Comparison of ENCODE assay signal across 9 cellular contexts in genomic region chr19:11203194-11204075, GRCh38. TPM values are rescaled to one million over a fixed set of nuclear protein-coding genes. Genes with fewer than 3 reads are reported as not detected.
DNase-seq lines count a peak whose midpoint lies in the region; ATAC-seq, FAIRE-seq and TF ChIP-seq lines count a peak whose summit lies in the region.
"Had no signal": no experiment of that assay in that cellular context is flagged by ENCODE, and none has a peak within 500 bp of the region (broad histone marks: within the 10 kb centered on the region; RNA-seq: fewer than 3 reads in every experiment).

No MANE protein-coding gene starts in this region.

- TF ChIP-seq RAD21 in SK-N-SH (IDR thresholded peaks at IDR 0.05; ENCODE audit: low read length) (peak; percentile 82), GM12878 (IDR thresholded peaks at IDR 0.05; ENCODE audit: insufficient read depth, low read depth, low read length) (peak; percentile 78)

- no peak overlapping the region for H3K4me3 ChIP-seq in AG04449 (ENCODE audit: low read depth, low read length)
- no peak overlapping the region for H3K4me3 ChIP-seq in SK-N-SH (ENCODE audit: low read depth in 2 of 2, low read length in 1 of 2)
- no peak overlapping the region for H3K4me3 ChIP-seq in GM12878
- H3K4me3 ChIP-seq in gastrocnemius medialis = peak overlapping the region; percentile 8 to 37 (median 30)

- 0 out of 2 replicates have a peak overlapping the region, but pooled peaks have one; percentile 67 for H2AFZ ChIP-seq in SK-N-SH (ENCODE audit: low read depth)
- no peak overlapping the region for H2AFZ ChIP-seq in GM12878 (ENCODE audit: control insufficient read depth, low read depth, low read length)

- DNase-seq in AG04449 (ENCODE audit: low read depth, low spot score) (peak; percentile 34), GM13977 (ENCODE audit: low spot score) (peak; percentile 84), SK-N-SH (peak; percentile 93), GM12878 (ENCODE audit: low read depth, low spot score) (no peak), hippocampal formation (lab: John Stamatoyannopoulos, UW) (peak; percentile 41 to 54), gastrocnemius medialis (peak in 1 of 2 donors; percentile 51), NCI-H510A treated with DMSO at 0.1 percent for 48 hours (lab: John Stamatoyannopoulos, UW) (no peak)

- TF ChIP-seq POLR2A in GM12878 (IDR thresholded peaks at IDR 0.05; ENCODE audit: low read depth, low read length) (no peak), gastrocnemius medialis (IDR thresholded peaks at IDR 0.05) (no peak)

- H3F3A ChIP-seq in SK-N-SH (replicated peaks; ENCODE audit: insufficient read depth) = peaks cover 17% of the 10 kb centered on the region

- FAIRE-seq in GM12878 (lab: Jason Lieb, UNC) = no peak

- H3K79me2 ChIP-seq in SK-N-SH (ENCODE audit: insufficient read depth) = no peaks in the 10 kb centered on the region
- no peaks in the 10 kb centered on the region for H3K79me2 ChIP-seq in GM12878 (ENCODE audit: control insufficient read depth, insufficient read depth, low read length)

- peak overlapping the region; percentile 45; the same call in 1 of the 2 replicates for H3K4me2 ChIP-seq in SK-N-SH
- H3K4me2 ChIP-seq in GM12878 (ENCODE audit: control insufficient read depth, insufficient read depth) = no peak overlapping the region

- H3K27ac ChIP-seq in SK-N-SH (ENCODE audit: low read depth in 2 of 2, low read length in 1 of 2) = peak overlapping the region; percentile 56 to 79; a peak in 3 of 4 replicates
- H3K27ac ChIP-seq in GM12878 (ENCODE audit: control insufficient read depth, insufficient read depth) = no peak overlapping the region
- H3K27ac ChIP-seq in gastrocnemius medialis = peak overlapping the region; percentile 69 to 75 (median 74)

- H4K20me1 ChIP-seq in SK-N-SH (ENCODE audit: insufficient read depth) = no peaks in the 10 kb centered on the region
- H4K20me1 ChIP-seq in GM12878 (ENCODE audit: control insufficient read depth, insufficient read depth) = no peaks in the 10 kb centered on the region

- intact Hi-C loops in GM12878 (cut with micrococcal nuclease; ENCODE audit: unreplicated experiment) = loop anchor here (1.0 to 5.0 kb wide), 4 partner anchors 66 to 266 kb away; no protein-coding TSS in a partner anchor
- intact Hi-C loops in gastrocnemius medialis (cut with DNase I; ENCODE audit: low total_unique reads) = loop anchor here (1.0 to 10.0 kb wide), 2 partner anchors 66 to 169 kb away; no protein-coding TSS in a partner anchor

- H3K9me2 ChIP-seq in SK-N-SH = no peaks in the 10 kb centered on the region

- SMC1A ChIA-PET in GM12878 (lab: Charles Lee; ENCODE audit: uncharacterized antibody, unreplicated experiment) = interaction anchor here (0.6 to 1.9 kb wide), 5 partner anchors 24 to 168 kb away, joined by 3 to 10 read pairs (median 4); no protein-coding TSS in a partner anchor

- POLR2A ChIA-PET in AG04449 (lab: Yijun Ruan, JAX) (interaction anchor here (0.7 to 1.8 kb wide), 2 partner anchors 48 to 65 kb away, joined by 3 to 12 read pairs; partner anchors contain the start of gene SPC24), SK-N-SH (lab: Yijun Ruan, JAX) (no interaction called here), GM12878 (lab: Charles Lee) (interaction anchor here (1.0 kb wide), 1 partner anchor 24 kb away, joined by 3 read pairs; no protein-coding TSS in a partner anchor)

- TF ChIP-seq CTCF in AG04449 (IDR thresholded peaks at IDR 0.05; ENCODE audit: insufficient read depth, low read length, missing control alignments) = peak; percentile 91
- TF ChIP-seq CTCF in GM13977 (IDR thresholded peaks at IDR 0.05; ENCODE audit: extremely low read depth, insufficient read depth, missing control alignments) = peak; percentile 89
- peak; percentile 79 for TF ChIP-seq CTCF in SK-N-SH (IDR thresholded peaks at IDR 0.05)
- peak; percentile 60 to 93 (median 81) for TF ChIP-seq CTCF in GM12878 (IDR thresholded peaks at IDR 0.05 in 2 of 3, conservative IDR thresholded peaks at IDR 0.05 in 1 of 3; ENCODE audit: control insufficient read depth in 2 of 3, extremely low read depth in 1 of 3, insufficient read depth in 1 of 3, low read depth in 3 of 3, low read length in 3 of 3)
- TF ChIP-seq CTCF in gastrocnemius medialis (IDR thresholded peaks at IDR 0.05 in 4 of 5, conservative IDR thresholded peaks at IDR 0.05 in 1 of 5) = peak; percentile 67 to 95 (median 85)

- in situ Hi-C loops in GM13977 (cut with MboI; ENCODE audit: low pct_unique_long_range_greater_than_20kb, low sequenced_read_pairs, unreplicated experiment) (no loop called here), GM12878 (cut with MboI) (loop anchor here (5.0 kb wide), 1 partner anchor 166 kb away; no protein-coding TSS in a partner anchor), gastrocnemius medialis (cut with MboI; ENCODE audit: low sequenced_read_pairs in 4 of 4) (loop anchor here in 3 of 4 donors (5.0 to 25.0 kb wide), 4 partner anchors 66 to 169 kb away; no protein-coding TSS in a partner anchor)

- RAD21 ChIA-PET in GM12878 (lab: Charles Lee; ENCODE audit: unreplicated experiment) = interaction anchor here (1.0 to 1.8 kb wide), 4 partner anchors 48 to 168 kb away, joined by 3 to 13 read pairs (median 6); partner anchors contain the start of gene SPC24

- TF ChIP-seq EP300 in SK-N-SH (IDR thresholded peaks at IDR 0.05; ENCODE audit: borderline replicate concordance in 1 of 2, low read depth in 1 of 2, low read length in 1 of 2) (no peak), GM12878 (IDR thresholded peaks at IDR 0.05; ENCODE audit: borderline replicate concordance in 1 of 2, control insufficient read depth in 1 of 2, low read depth in 2 of 2, low read length in 2 of 2) (no peak)

- H3K4me1 ChIP-seq in SK-N-SH (ENCODE audit: control insufficient read depth in 1 of 2, insufficient read depth in 2 of 2, low read depth in 1 of 2, low read length in 1 of 2) (peaks cover 4 to 8% of the 10 kb centered on the region in 2 experiments; a peak in 3 of 4 replicates), GM12878 (ENCODE audit: control insufficient read depth, insufficient read depth, low read length) (peaks cover 11% of the 10 kb centered on the region), gastrocnemius medialis (peaks cover 9 to 14% of the 10 kb centered on the region in 2 donors)

- H3K36me3 ChIP-seq in SK-N-SH (replicated peaks in 1 of 2; ENCODE audit: control insufficient read depth in 1 of 2, insufficient read depth in 2 of 2, low read length in 1 of 2) = no peaks in the 10 kb centered on the region
- H3K36me3 ChIP-seq in GM12878 (ENCODE audit: control insufficient read depth in 2 of 2, insufficient read depth in 2 of 2, low read length in 1 of 2) = no peaks in the 10 kb centered on the region
- no peaks in the 10 kb centered on the region for H3K36me3 ChIP-seq in gastrocnemius medialis

- BruUV-seq in GM12878 (replicated peaks; lab: Mats Ljungman, UMichigan) = no TSS peak

- H3K9me3 ChIP-seq in SK-N-SH = no peaks in the 10 kb centered on the region
- H3K9me3 ChIP-seq in GM12878 (replicated peaks; ENCODE audit: control insufficient read depth, insufficient read depth, low read length) = no peaks in the 10 kb centered on the region
- H3K9me3 ChIP-seq in gastrocnemius medialis = no peaks in the 10 kb centered on the region

- peak; percentile 71 for ATAC-seq in GM12878
- ATAC-seq in gastrocnemius medialis = peak; percentile 43 to 76
- ATAC-seq in HG02973 (IDR thresholded peaks at IDR 0.05; ENCODE audit: unreplicated experiment) = no peak

- H3K9ac ChIP-seq in SK-N-SH (peak overlapping the region; percentile 16; the same call in 1 of the 2 replicates), GM12878 (ENCODE audit: control insufficient read depth, insufficient read depth, low read length) (no peak overlapping the region)

- H3K27me3 ChIP-seq in SK-N-SH (ENCODE audit: insufficient read depth) (no peaks in the 10 kb centered on the region), GM12878 (replicated peaks in 1 of 2; ENCODE audit: control insufficient read depth in 2 of 2, insufficient read depth in 2 of 2, low read length in 1 of 2) (no peaks in the 10 kb centered on the region), gastrocnemius medialis (no peaks in the 10 kb centered on the region)

- WGBS in SK-N-SH (ENCODE audit: low lambda C conversion rate) = 51% methylated on average over 15 of the region's 17 CpGs
- WGBS in GM12878 (ENCODE audit: insufficient coverage, insufficient replicate concordance, low lambda C conversion rate, missing lambda C conversion rate) = 67% methylated on average over 12 of the region's 17 CpGs

- CTCF ChIA-PET in AG04449 (lab: Yijun Ruan, JAX) = interaction anchor here (0.8 to 6.2 kb wide), 22 partner anchors 9 to 261 kb away, joined by 3 to 119 read pairs (median 4); partner anchors contain the start of gene SPC24
- CTCF ChIA-PET in SK-N-SH (lab: Yijun Ruan, JAX) = interaction anchor here (1.0 to 6.6 kb wide), 16 partner anchors 10 to 267 kb away, joined by 3 to 64 read pairs (median 4); no protein-coding TSS in a partner anchor
- CTCF ChIA-PET in GM12878 (lab: Yijun Ruan, JAX) = interaction anchor here (0.7 to 3.6 kb wide), 14 partner anchors 11 to 192 kb away, joined by 3 to 25 read pairs (median 3); no protein-coding TSS in a partner anchor

RNA-seq across cellular contexts. Expression of gene KANK2, which starts 6.1 kb away (rescaled TPM):
- 63.9 and 92.4 TPM in 2 replicates for polyA plus RNA-seq in SK-N-SH (2012; rRNA removed)
- 53.5 and 70.6 TPM in 2 replicates for polyA plus RNA-seq in SK-N-SH (2012; cell fraction: cytosol; rRNA removed)
- polyA plus RNA-seq in SK-N-SH (2012; cell fraction: nucleus; rRNA removed) = 95.9 and 113 TPM in 2 replicates
- 23.9 and 26.1 TPM in 2 replicates for total RNA-seq in GM12878 (2013; cell fraction: nucleolus; rRNA removed)
- total RNA-seq in GM12878 (2014; rRNA removed) = 25.9 and 28.2 TPM in 2 replicates
- total RNA-seq in GM12878 (2014; rRNA removed; fragmentation: Illumina TruSeq; extraction: Trizol) = 17.4 and 18.9 TPM in 2 replicates
- total RNA-seq in GM12878 (2021) = 31.9 and 32.9 TPM in 2 replicates
- polyA plus RNA-seq in GM12878 (2011; ENCODE audit: low read depth) = 10.1 TPM
- polyA plus RNA-seq in GM12878 (2011; rRNA removed) = 5.4 and 10.8 TPM in 2 replicates
- 15.1 and 19.4 TPM in 2 replicates for polyA plus RNA-seq in GM12878 (2011; cell fraction: cytosol; rRNA removed)
- polyA plus RNA-seq in GM12878 (2011; cell fraction: nucleus; rRNA removed) = 7.4 and 12.1 TPM in 2 replicates
- 13.4 and 16.1 TPM in 2 replicates for polyA plus RNA-seq in GM12878 (2012)
- polyA plus RNA-seq in GM12878 (2014; fragmentation: Illumina TruSeq; extraction: Trizol) = 21.9 and 33.0 TPM in 2 replicates
- 1 to 10 TPM; 4.9 to 7.3 TPM for polyA plus RNA-seq in GM12878 (2014; fragmentation: Nextera tagmentation; extraction: Ambion mirVana)
- 19.4 and 23.3 TPM in 2 replicates for polyA plus RNA-seq in GM12878 (2014; rRNA removed)
- 10 to 100 TPM; 17.1 to 23.2 TPM for polyA plus RNA-seq in GM12878 (2016; fragmentation: Nextera tagmentation; extraction: Ambion mirVana)
- 10.5 and 23.3 TPM in 2 replicates for polyA minus RNA-seq in GM12878 (2011; rRNA and poly(A)+ RNA removed)
- 9.1 and 13.2 TPM in 2 replicates for polyA minus RNA-seq in GM12878 (2011; cell fraction: cytosol; rRNA and poly(A)+ RNA removed)
- 2.2 and 6.3 TPM in 2 replicates for polyA minus RNA-seq in GM12878 (2011; cell fraction: nucleus; rRNA and poly(A)+ RNA removed)
- total RNA-seq in gastrocnemius medialis = 100 to 1,000 TPM in 3 of 4 donors, 10 to 100 TPM in 1; 37.7 to 192 (median 149) TPM

RNA-seq across cellular contexts. Expression of gene ANGPTL8, which starts 36.0 kb away (rescaled TPM):
- polyA plus RNA-seq in SK-N-SH (2012; rRNA removed) = 0.21 TPM in 1 of 2 replicates, not detected in the other
- polyA plus RNA-seq in SK-N-SH (2012; cell fraction: cytosol; rRNA removed) = 0.08 and 0.25 TPM in 2 replicates
- 0.41 and 0.66 TPM in 2 replicates for polyA plus RNA-seq in SK-N-SH (2012; cell fraction: nucleus; rRNA removed)
- total RNA-seq in GM12878 (2013; cell fraction: nucleolus; rRNA removed) = not detected in 2 replicates
- total RNA-seq in GM12878 (2014; rRNA removed) = not detected in 2 replicates
- not detected in 2 replicates for total RNA-seq in GM12878 (2014; rRNA removed; fragmentation: Illumina TruSeq; extraction: Trizol)
- total RNA-seq in GM12878 (2021) = not detected in 2 replicates
- polyA plus RNA-seq in GM12878 (2011; ENCODE audit: low read depth) = not detected
- polyA plus RNA-seq in GM12878 (2011; rRNA removed) = not detected in 2 replicates
- polyA plus RNA-seq in GM12878 (2011; cell fraction: cytosol; rRNA removed) = not detected in 2 replicates
- polyA plus RNA-seq in GM12878 (2011; cell fraction: nucleus; rRNA removed) = not detected in 2 replicates
- not detected in 2 replicates for polyA plus RNA-seq in GM12878 (2012)
- not detected in 2 replicates for polyA plus RNA-seq in GM12878 (2014; fragmentation: Illumina TruSeq; extraction: Trizol)
- not detected for polyA plus RNA-seq in GM12878 (2014; fragmentation: Nextera tagmentation; extraction: Ambion mirVana)
- polyA plus RNA-seq in GM12878 (2014; rRNA removed) = not detected in 2 replicates
- polyA plus RNA-seq in GM12878 (2016; fragmentation: Nextera tagmentation; extraction: Ambion mirVana) = not detected
- polyA minus RNA-seq in GM12878 (2011; rRNA and poly(A)+ RNA removed) = not detected in 2 replicates
- polyA minus RNA-seq in GM12878 (2011; cell fraction: cytosol; rRNA and poly(A)+ RNA removed) = not detected in 2 replicates
- not detected in 2 replicates for polyA minus RNA-seq in GM12878 (2011; cell fraction: nucleus; rRNA and poly(A)+ RNA removed)
- total RNA-seq in gastrocnemius medialis = under 1 TPM in 1 of 4 donors, not detected in 3; 0.47 TPM
- total RNA-seq: mononuclear cell had no signal

RNA-seq across cellular contexts. Expression of gene SPC24, which starts 47.9 kb away (rescaled TPM):
- polyA plus RNA-seq in SK-N-SH (2012; rRNA removed) = 12.7 and 18.9 TPM in 2 replicates
- polyA plus RNA-seq in SK-N-SH (2012; cell fraction: cytosol; rRNA removed) = 8.5 and 13.1 TPM in 2 replicates
- polyA plus RNA-seq in SK-N-SH (2012; cell fraction: nucleus; rRNA removed) = 25.0 and 27.1 TPM in 2 replicates
- total RNA-seq in GM12878 (2013; cell fraction: nucleolus; rRNA removed) = 7.9 and 10.3 TPM in 2 replicates
- 69.3 and 70.8 TPM in 2 replicates for total RNA-seq in GM12878 (2014; rRNA removed)
- total RNA-seq in GM12878 (2014; rRNA removed; fragmentation: Illumina TruSeq; extraction: Trizol) = 43.4 and 47.0 TPM in 2 replicates
- total RNA-seq in GM12878 (2021) = 59.1 and 65.0 TPM in 2 replicates
- 15.4 TPM for polyA plus RNA-seq in GM12878 (2011; ENCODE audit: low read depth)
- 22.0 and 25.6 TPM in 2 replicates for polyA plus RNA-seq in GM12878 (2011; rRNA removed)
- polyA plus RNA-seq in GM12878 (2011; cell fraction: cytosol; rRNA removed) = 27.5 and 36.4 TPM in 2 replicates
- polyA plus RNA-seq in GM12878 (2011; cell fraction: nucleus; rRNA removed) = 28.5 and 31.1 TPM in 2 replicates
- 18.4 and 22.6 TPM in 2 replicates for polyA plus RNA-seq in GM12878 (2012)
- 17.0 and 18.1 TPM in 2 replicates for polyA plus RNA-seq in GM12878 (2014; fragmentation: Illumina TruSeq; extraction: Trizol)
- polyA plus RNA-seq in GM12878 (2014; fragmentation: Nextera tagmentation; extraction: Ambion mirVana) = 10 to 100 TPM in 1 of 2 experiments, 1 to 10 TPM in 1; 9.4 to 18.4 TPM
- 34.4 and 55.4 TPM in 2 replicates for polyA plus RNA-seq in GM12878 (2014; rRNA removed)
- 10 to 100 TPM; 65.3 to 72.6 TPM for polyA plus RNA-seq in GM12878 (2016; fragmentation: Nextera tagmentation; extraction: Ambion mirVana)
- polyA minus RNA-seq in GM12878 (2011; rRNA and poly(A)+ RNA removed) = 50.6 and 56.3 TPM in 2 replicates
- polyA minus RNA-seq in GM12878 (2011; cell fraction: cytosol; rRNA and poly(A)+ RNA removed) = 27.4 and 31.9 TPM in 2 replicates
- polyA minus RNA-seq in GM12878 (2011; cell fraction: nucleus; rRNA and poly(A)+ RNA removed) = 8.1 and 16.5 TPM in 2 replicates
- 1 to 10 TPM in 1 of 4 donors, under 1 TPM in 1, not detected in 2; 0.55 to 1.6 TPM for total RNA-seq in gastrocnemius medialis

RNA-seq across cellular contexts. Expression of gene DOCK6, which starts 58.9 kb away (rescaled TPM):
- 14.0 and 18.3 TPM in 2 replicates for polyA plus RNA-seq in SK-N-SH (2012; rRNA removed)
- polyA plus RNA-seq in SK-N-SH (2012; cell fraction: cytosol; rRNA removed) = 5.5 and 9.7 TPM in 2 replicates
- polyA plus RNA-seq in SK-N-SH (2012; cell fraction: nucleus; rRNA removed) = 68.6 and 74.5 TPM in 2 replicates
- total RNA-seq in GM12878 (2013; cell fraction: nucleolus; rRNA removed) = 83.2 and 86.5 TPM in 2 replicates
- total RNA-seq in GM12878 (2014; rRNA removed) = 5.0 TPM in 2 replicates
- total RNA-seq in GM12878 (2014; rRNA removed; fragmentation: Illumina TruSeq; extraction: Trizol) = 2.9 and 3.1 TPM in 2 replicates
- total RNA-seq in GM12878 (2021) = 23.2 and 24.8 TPM in 2 replicates
- polyA plus RNA-seq in GM12878 (2011; ENCODE audit: low read depth) = 13.6 TPM
- 3.0 and 5.8 TPM in 2 replicates for polyA plus RNA-seq in GM12878 (2011; rRNA removed)
- polyA plus RNA-seq in GM12878 (2011; cell fraction: cytosol; rRNA removed) = 7.0 and 7.5 TPM in 2 replicates
- polyA plus RNA-seq in GM12878 (2011; cell fraction: nucleus; rRNA removed) = 46.5 and 55.2 TPM in 2 replicates
- polyA plus RNA-seq in GM12878 (2012) = 14.6 and 17.2 TPM in 2 replicates
- polyA plus RNA-seq in GM12878 (2014; fragmentation: Illumina TruSeq; extraction: Trizol) = 0.84 and 2.8 TPM in 2 replicates
- polyA plus RNA-seq in GM12878 (2014; fragmentation: Nextera tagmentation; extraction: Ambion mirVana) = 1 to 10 TPM in 1 of 2 experiments, under 1 TPM in 1; 0.76 to 1.8 TPM
- 9.4 and 10.4 TPM in 2 replicates for polyA plus RNA-seq in GM12878 (2014; rRNA removed)
- 1 to 10 TPM; 4.5 to 5.4 TPM for polyA plus RNA-seq in GM12878 (2016; fragmentation: Nextera tagmentation; extraction: Ambion mirVana)
- 6.1 and 11.0 TPM in 2 replicates for polyA minus RNA-seq in GM12878 (2011; rRNA and poly(A)+ RNA removed)
- 6.9 and 9.2 TPM in 2 replicates for polyA minus RNA-seq in GM12878 (2011; cell fraction: cytosol; rRNA and poly(A)+ RNA removed)
- 9.7 and 12.2 TPM in 2 replicates for polyA minus RNA-seq in GM12878 (2011; cell fraction: nucleus; rRNA and poly(A)+ RNA removed)
- 1 to 10 TPM; 4.7 to 9.6 (median 5.8) TPM for total RNA-seq in gastrocnemius medialis

Comparison
In these comparisons a context has a peak if more than half of its experiments do, and no peak if none do; other contexts are left out.
1. DNase-seq: peak in AG04449 (single experiment), GM13977 (single experiment), SK-N-SH (single experiment) and hippocampal formation (2 of 2); none in GM12878 (single experiment) and NCI-H510A treated with DMSO at 0.1 percent for 48 hours (single experiment).
2. H3K4me3 ChIP-seq: peak in gastrocnemius medialis (4 of 4); none in AG04449 (single experiment), SK-N-SH (0 of 2) and GM12878 (single experiment).
3. Peak in every context shown above with its lines, with median percentiles within 50 percentile points of each other: CTCF ChIP-seq.